In the genomic region with DNA sequence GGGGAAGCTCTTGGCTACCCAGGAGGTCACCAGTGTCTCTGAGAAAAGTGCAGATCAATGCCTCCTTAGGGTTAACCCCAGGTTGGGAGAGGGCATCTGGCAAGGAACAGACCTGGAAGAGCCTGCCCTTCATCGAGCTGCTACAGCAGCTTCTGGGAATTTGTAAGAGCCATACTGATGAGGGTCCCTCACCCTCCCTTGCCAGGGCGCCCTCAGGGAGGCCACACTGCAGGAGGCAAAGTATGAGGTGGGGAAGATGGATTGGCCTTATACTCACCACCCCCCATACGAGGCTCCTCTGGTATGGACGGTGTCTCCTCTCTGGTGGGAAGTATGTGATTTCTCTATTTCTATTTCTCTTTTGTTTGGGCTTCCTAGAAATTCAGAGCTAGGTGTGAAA, we compare ENCODE assay signal across 34 cellular contexts.
"Had no signal": no experiment of that assay in that cellular context is flagged by ENCODE, and none has a peak within 500 bp of the region (broad histone marks: within the 10 kb centered on the region; RNA-seq: fewer than 3 reads in every experiment).

No MANE protein-coding gene starts in this region.

- H3K4me1 ChIP-seq: adrenal gland, ascending aorta, body of pancreas, breast epithelium had no signal

- H3K27ac ChIP-seq: adrenal gland, ascending aorta, body of pancreas, brain microvascular endothelial cell, breast epithelium, cardiac muscle cell had no signal

- H3K27me3 ChIP-seq: adrenal gland, ascending aorta, body of pancreas, brain microvascular endothelial cell, breast epithelium, cardiac muscle cell had no signal

- ATAC-seq: activated naive CD4-positive, alpha-beta T cell treated with anti-CD3 and anti-CD28 coated beads, Interleukin-2, amount 50 U/mL, for 72 hours; activated naive CD8-positive, alpha-beta T cell treated with anti-CD3 and anti-CD28 coated beads, Interleukin-2, amount 50 U/mL, for 24 hours; activated T-cell treated with anti-CD3 and anti-CD28 coated beads, Interleukin-2, amount 50 U/mL, for 4 hours; activated T-cell treated with anti-CD3 and anti-CD28 coated beads, Interleukin-2, amount 50 U/mL, for 72 hours; activated T-helper 17 cell treated with anti-CD3 and anti-CD28 coated beads, Interleukin-2, amount 50 U/mL, for 72 hours; body of pancreas had no signal

- FAIRE-seq: astrocyte, bronchial epithelial cell had no signal

- H3K4me3 ChIP-seq: adrenal gland, ascending aorta, body of pancreas, breast epithelium, cardiac muscle cell had no signal

- H3K36me3 ChIP-seq: adrenal gland, ascending aorta, brain microvascular endothelial cell, breast epithelium, cardiac muscle cell had no signal

- H3K9me3 ChIP-seq: adrenal gland, ascending aorta, body of pancreas, breast epithelium had no signal

- DNase-seq: activated effector memory CD4-positive, alpha-beta T cell treated with anti-CD3 and anti-CD28 coated beads, Interleukin-2, amount 50 U/mL, for 16 hours; activated effector memory CD4-positive, alpha-beta T cell treated with Interleukin-2 at 50 U/mL for 16 hours; activated gamma-delta T cell; activated gamma-delta T cell treated with Interleukin-2 at 50 U/mL for 16 hours; activated naive CD4-positive, alpha-beta T cell; activated naive CD4-positive, alpha-beta T cell treated with anti-CD3 and anti-CD28 coated beads for 36 hours; activated naive CD4-positive, alpha-beta T cell treated with anti-CD3 and anti-CD28 coated beads, Interleukin-2, amount 10 ng/mL, durations not matched to agents 7 days and 5 days; activated naive CD4-positive, alpha-beta T cell treated with anti-CD3 and anti-CD28 coated beads, Interleukin-2, amount 50 U/mL, for 16 hours; activated naive CD4-positive, alpha-beta T cell treated with Interleukin-2 at 50 U/mL for 16 hours; activated naive CD8-positive, alpha-beta T cell treated with anti-CD3 and anti-CD28 coated beads for 36 hours; activated naive CD8-positive, alpha-beta T cell treated with anti-CD3 and anti-CD28 coated beads, Interleukin-2, amount 10 ng/mL, durations not matched to agents 7 days and 5 days; activated naive CD8-positive, alpha-beta T cell treated with anti-CD3 and anti-CD28 coated beads, Interleukin-2, amount 50 U/mL, for 24 hours; activated T-cell treated with anti-CD3 and anti-CD28 coated beads, Interleukin-2, amount 50 U/mL, for 1 hour; activated T-cell treated with anti-CD3 and anti-CD28 coated beads, Interleukin-2, amount 50 U/mL, for 24 hours; activated T-cell treated with anti-CD3 and anti-CD28 coated beads, Interleukin-2, amount 50 U/mL, for 4 hours; activated T-cell treated with anti-CD3 and anti-CD28 coated beads, Interleukin-2, amount 50 U/mL, for 48 hours; activated T-cell treated with anti-CD3 and anti-CD28 coated beads, Interleukin-2, amount 50 U/mL, for 72 hours; adrenal gland; amniotic stem cell; amygdala; anterior cingulate cortex; aorta; body of pancreas; brain microvascular endothelial cell; caudate nucleus; central memory CD4-positive, alpha-beta T cell; cerebellar nuclear complex had no signal
